ENCODE assay signal across 20 cellular contexts in the genomic region with DNA sequence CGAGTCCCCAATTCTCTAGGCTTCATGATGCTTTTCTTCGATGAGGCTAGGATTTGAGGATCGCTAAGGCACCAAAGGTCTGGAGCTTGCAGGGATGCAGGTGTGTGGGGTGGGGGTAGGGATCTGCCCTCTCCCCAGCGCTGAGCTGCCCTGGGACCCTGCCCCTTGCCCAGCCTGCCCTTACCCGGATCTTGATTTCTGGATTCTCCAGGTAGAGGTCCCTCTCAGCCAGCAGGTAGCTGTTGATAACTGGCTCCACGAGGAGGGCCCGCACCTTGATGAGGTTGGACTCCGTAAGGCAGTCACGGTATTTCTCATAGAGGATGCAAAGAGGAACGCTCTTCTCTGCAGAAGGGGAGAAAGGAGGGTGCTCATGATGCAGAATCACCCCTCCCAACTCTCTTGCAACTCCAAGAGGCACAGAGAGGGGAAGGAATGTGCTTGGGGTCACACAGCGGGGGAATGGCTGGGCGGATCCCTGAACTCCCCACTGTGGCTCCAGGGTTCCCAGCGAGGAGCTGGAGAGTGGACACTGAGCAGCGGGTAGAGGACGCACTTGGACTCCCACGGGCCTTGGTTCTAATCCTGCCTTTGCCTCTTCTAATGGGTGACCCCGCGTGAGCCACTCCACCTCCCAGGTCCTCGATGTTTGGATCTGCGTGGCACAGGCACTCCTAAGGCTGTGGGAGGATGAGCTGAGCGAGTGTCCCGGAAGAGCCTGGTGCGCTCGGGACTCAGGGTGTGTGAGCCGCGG.
"Had no signal": no experiment of that assay in that cellular context is flagged by ENCODE, and none has a peak within 500 bp of the region (broad histone marks: within the 10 kb centered on the region; RNA-seq: fewer than 3 reads in every experiment).

No MANE protein-coding gene starts in this region.

- H3K27me3 Mint-ChIP-seq: activated CD4-positive, alpha-beta T cell treated with anti-CD3 and anti-CD28 coated beads, Interleukin-2, amount 10 ng/mL, durations not matched to agents 24 days and 14 days; stimulated activated memory B cell treated with anti-CD40 and anti-IgM and Interleukin-4, amounts not matched to agents 10 μg/mL and 1 μg/mL and 100 μg/mL, for 72 hours had no signal

- H3K9me3 ChIP-seq: gastroesophageal sphincter, left lung, ovary, vagina had no signal

- H3K36me3 Mint-ChIP-seq: activated naive CD8-positive, alpha-beta T cell treated with anti-CD3 and anti-CD28 coated beads, Interleukin-2, amount 10 ng/mL, durations not matched to agents 7 days and 5 days; mesothelial cell of epicardium; neural progenitor cell; WTC11 had no signal

- H3K9me3 Mint-ChIP-seq: activated CD4-positive, alpha-beta T cell treated with anti-CD3 and anti-CD28 coated beads, Interleukin-2, amount 10 ng/mL, durations not matched to agents 24 days and 14 days; activated naive CD8-positive, alpha-beta T cell treated with anti-CD3 and anti-CD28 coated beads, Interleukin-2, amount 10 ng/mL, durations not matched to agents 7 days and 5 days; activated T-cell treated with anti-CD3 and anti-CD28 coated beads, Interleukin-2, amount 50 U/mL, for 72 hours; endodermal cell; mesothelial cell of epicardium; neural progenitor cell; stimulated activated memory B cell treated with anti-CD40 and anti-IgM and Interleukin-4, amounts not matched to agents 10 μg/mL and 1 μg/mL and 100 μg/mL, for 72 hours; WTC11 had no signal

- H3K36me3 ChIP-seq: neural progenitor cell, ovary had no signal

- H3K27ac Mint-ChIP-seq: activated CD4-positive, alpha-beta T cell treated with anti-CD3 and anti-CD28 coated beads, Interleukin-2, amount 10 ng/mL, durations not matched to agents 24 days and 14 days; activated CD8-positive, alpha-beta T cell treated with anti-CD3 and anti-CD28 coated beads, Interleukin-2, amount 10 ng/mL, durations not matched to agents 7 days and 5 days; activated naive CD8-positive, alpha-beta T cell treated with anti-CD3 and anti-CD28 coated beads, Interleukin-2, amount 10 ng/mL, durations not matched to agents 7 days and 5 days; activated T-cell treated with anti-CD3 and anti-CD28 coated beads, Interleukin-2, amount 50 U/mL, for 72 hours; endodermal cell; mesothelial cell of epicardium; neural progenitor cell; WTC11 had no signal

- DNase-seq: activated CD4-positive, alpha-beta T cell treated with anti-CD3 and anti-CD28 coated beads, Interleukin-2, amount 10 ng/mL, durations not matched to agents 24 days and 14 days; activated CD8-positive, alpha-beta memory T cell treated with anti-CD3 and anti-CD28 coated beads, Interleukin-2, amount 50 U/mL, for 4 hours; activated CD8-positive, alpha-beta T cell treated with anti-CD3 and anti-CD28 coated beads, Interleukin-2, amount 10 ng/mL, durations not matched to agents 7 days and 5 days; activated gamma-delta T cell treated with Interleukin-2 at 50 U/mL for 16 hours; activated T-cell treated with anti-CD3 and anti-CD28 coated beads, Interleukin-2, amount 50 U/mL, for 72 hours; brain microvascular endothelial cell; cerebellar nuclear complex; endodermal cell; erythroblast; stimulated activated CD4-positive, alpha-beta T cell treated with anti-CD3 and anti-CD28 coated beads, Interleukin-2, amount 100 ng/mL, for 48 hours; T-helper 2 cell had no signal

- H3K4me3 ChIP-seq: gastroesophageal sphincter, left lung, neural progenitor cell, ovary, vagina had no signal

- H3K27me3 ChIP-seq: brain microvascular endothelial cell, gastroesophageal sphincter, left lung, neural progenitor cell, ovary, vagina had no signal

- H3K4me3 Mint-ChIP-seq: activated CD4-positive, alpha-beta T cell treated with anti-CD3 and anti-CD28 coated beads, Interleukin-2, amount 10 ng/mL, durations not matched to agents 24 days and 14 days; activated CD8-positive, alpha-beta T cell treated with anti-CD3 and anti-CD28 coated beads, Interleukin-2, amount 10 ng/mL, durations not matched to agents 7 days and 5 days; activated naive CD8-positive, alpha-beta T cell treated with anti-CD3 and anti-CD28 coated beads, Interleukin-2, amount 10 ng/mL, durations not matched to agents 7 days and 5 days; activated T-cell treated with anti-CD3 and anti-CD28 coated beads, Interleukin-2, amount 50 U/mL, for 72 hours; endodermal cell; mesothelial cell of epicardium; neural progenitor cell; stimulated activated memory B cell treated with anti-CD40 and anti-IgM and Interleukin-4, amounts not matched to agents 10 μg/mL and 1 μg/mL and 100 μg/mL, for 72 hours; WTC11 had no signal

- ATAC-seq: activated CD8-positive, alpha-beta T cell treated with anti-CD3 and anti-CD28 coated beads, Interleukin-2, amount 10 ng/mL, durations not matched to agents 7 days and 5 days; activated T-cell treated with anti-CD3 and anti-CD28 coated beads, Interleukin-2, amount 50 U/mL, for 72 hours; gastroesophageal sphincter; left lung; stimulated activated memory B cell treated with anti-CD40 and anti-IgM and Interleukin-4, amounts not matched to agents 10 μg/mL and 1 μg/mL and 100 μg/mL, for 72 hours; WTC11 had no signal

- H3K27ac ChIP-seq: brain microvascular endothelial cell, neural progenitor cell, ovary, vagina had no signal

- H3K4me1 ChIP-seq: neural progenitor cell, vagina had no signal
